ENCODE assay signal across 13 cellular contexts in genomic region chr5:154762261-154762660, GRCh38. TPM values are rescaled to one million over a fixed set of nuclear protein-coding genes. Genes with fewer than 3 reads are reported as not detected.
A peak's percentile ranks its signal among the peaks of the same experiment; 100 is the strongest.
DNase-seq lines count a peak whose midpoint lies in the region; ATAC-seq and TF ChIP-seq lines count a peak whose summit lies in the region.
"Had no signal": no experiment of that assay in that cellular context is flagged by ENCODE, and none has a peak within 500 bp of the region (broad histone marks: within the 10 kb centered on the region; RNA-seq: fewer than 3 reads in every experiment).

No MANE protein-coding gene starts in this region.

- H2AFZ ChIP-seq in H9 (ENCODE audit: low read length) (no peak overlapping the region), trophoblast cell (ENCODE audit: insufficient read depth, low read length, poor library complexity) (no peak overlapping the region)

- H2BK120ac ChIP-seq in H9 (ENCODE audit: low read depth, low read length, poor library complexity, severe bottlenecking) (no peak overlapping the region), trophoblast cell (ENCODE audit: insufficient read depth, low read length, poor library complexity) (no peak overlapping the region)

- no peaks in the 10 kb centered on the region for H3K9me3 Mint-ChIP-seq in activated naive CD4-positive, alpha-beta T cell treated with anti-CD3 and anti-CD28 coated beads, Interleukin-2, amount 50 U/mL, for 24 hours
- no peaks in the 10 kb centered on the region for H3K9me3 Mint-ChIP-seq in H9
- H3K9me3 Mint-ChIP-seq in activated naive CD8-positive, alpha-beta T cell treated with anti-CD3 and anti-CD28 coated beads, Interleukin-2, amount 10 ng/mL, durations not matched to agents 7 days and 5 days, result no peaks in the 10 kb centered on the region
- H3K9me3 Mint-ChIP-seq: nephron progenitor cell had no signal

- H4K5ac ChIP-seq in H9 (ENCODE audit: insufficient read length, low read depth, low read length), result no peak overlapping the region

- H3K27me3 ChIP-seq in H9 (ENCODE audit: insufficient read depth, low read length) (no peaks in the 10 kb centered on the region), trophoblast cell (ENCODE audit: insufficient read depth, low read length) (no peaks in the 10 kb centered on the region)

- H3K9me3 ChIP-seq in H9 (ENCODE audit: control insufficient read depth, low read depth, low read length) (no peaks in the 10 kb centered on the region), trophoblast cell (ENCODE audit: insufficient read depth, low read depth, low read length) (no peaks in the 10 kb centered on the region)

- H4K91ac ChIP-seq in H9 (ENCODE audit: insufficient read length, low read depth, low read length) (no peak overlapping the region), trophoblast cell (ENCODE audit: low read depth, low read length) (no peak overlapping the region)

- H3K14ac ChIP-seq in H9 (ENCODE audit: insufficient read depth, low read length) (no peak overlapping the region), trophoblast cell (ENCODE audit: low read length) (no peak overlapping the region)

- peaks cover 95% of the 10 kb centered on the region for H3K79me2 ChIP-seq in H9 (ENCODE audit: insufficient read depth, low read length)
- H3K79me2 ChIP-seq in trophoblast cell (ENCODE audit: control insufficient read depth, insufficient read depth, low read length, poor library complexity), result peaks cover 37% of the 10 kb centered on the region

- H2BK12ac ChIP-seq in H9 (ENCODE audit: insufficient read length, low read depth, low read length) (no peak overlapping the region), trophoblast cell (ENCODE audit: low read length) (no peak overlapping the region)

- H2BK5ac ChIP-seq in H9 (ENCODE audit: insufficient read length, low read length) (no peak overlapping the region), trophoblast cell (ENCODE audit: low read depth, low read length, poor library complexity) (no peak overlapping the region)

- no peak overlapping the region for H3T11ph ChIP-seq in H9 (ENCODE audit: low read length)

- H3K79me1 ChIP-seq in H9 (ENCODE audit: insufficient read depth, low read depth, low read length, poor library complexity, severe bottlenecking), result no peaks in the 10 kb centered on the region
- peaks cover under 1% of the 10 kb centered on the region for H3K79me1 ChIP-seq in trophoblast cell (ENCODE audit: low read length)

- no peak for TF ChIP-seq CTCF in H9 (conservative IDR thresholded peaks at IDR 0.05)
- no peak for TF ChIP-seq CTCF in lower leg skin (IDR thresholded peaks at IDR 0.05)

- H2AK5ac ChIP-seq in H9 (ENCODE audit: insufficient read length, low read length), result no peak overlapping the region
- no peak overlapping the region for H2AK5ac ChIP-seq in trophoblast cell (ENCODE audit: low read length)

- peak overlapping the region; percentile 93 for H3K4me3 Mint-ChIP-seq in activated naive CD4-positive, alpha-beta T cell treated with anti-CD3 and anti-CD28 coated beads, Interleukin-2, amount 50 U/mL, for 24 hours
- no peak overlapping the region for H3K4me3 Mint-ChIP-seq in H9
- H3K4me3 Mint-ChIP-seq in activated naive CD8-positive, alpha-beta T cell treated with anti-CD3 and anti-CD28 coated beads, Interleukin-2, amount 10 ng/mL, durations not matched to agents 7 days and 5 days, result no peak overlapping the region
- H3K4me3 Mint-ChIP-seq: nephron progenitor cell had no signal

- H3K36me3 Mint-ChIP-seq in activated naive CD4-positive, alpha-beta T cell treated with anti-CD3 and anti-CD28 coated beads, Interleukin-2, amount 50 U/mL, for 24 hours, result peaks cover 6% of the 10 kb centered on the region
- peaks cover 0 to 4% (median 0%) of the 10 kb centered on the region in 3 experiments; a peak in 2 of 7 replicates for H3K36me3 Mint-ChIP-seq in H9 (ENCODE audit: insufficient read depth in 1 of 3, low read depth in 3 of 3)
- peaks cover 4% of the 10 kb centered on the region for H3K36me3 Mint-ChIP-seq in activated naive CD8-positive, alpha-beta T cell treated with anti-CD3 and anti-CD28 coated beads, Interleukin-2, amount 10 ng/mL, durations not matched to agents 7 days and 5 days

- H3K18ac ChIP-seq in H9 (ENCODE audit: insufficient read length, low read depth, low read length), result no peak overlapping the region
- H3K18ac ChIP-seq in trophoblast cell (ENCODE audit: low read length), result no peak overlapping the region

- intact Hi-C loops in lower leg skin (cut with DNase I; ENCODE audit: low total_unique reads), result no loop called here

- no peak overlapping the region for H3K56ac ChIP-seq in H9 (ENCODE audit: insufficient read length, low read depth, low read length)

- H3K23ac ChIP-seq in H9 (ENCODE audit: insufficient read length, low read depth, low read length), result no peak overlapping the region
- no peak overlapping the region for H3K23ac ChIP-seq in trophoblast cell (ENCODE audit: low read length)

- no peak for DNase-seq in activated naive CD4-positive, alpha-beta T cell (lab: John Stamatoyannopoulos, UW)
- DNase-seq in H9 (no peak), trophoblast cell (no peak), iPS-NIHi11 (ENCODE audit: low spot score) (no peak), lower leg skin (ENCODE audit: low spot score in 2 of 2) (no peak)
- DNase-seq in activated naive CD8-positive, alpha-beta T cell treated with anti-CD3 and anti-CD28 coated beads, Interleukin-2, amount 10 ng/mL, durations not matched to agents 7 days and 5 days, result no peak
- DNase-seq: GOT3, KG1, NCI-H1105 treated with DMSO at 0.1 percent for 48 hours, NCI-H748 treated with DMSO at 0.1 percent for 48 hours, nephron progenitor cell had no signal

- peak overlapping the region; percentile 46 for H3K27ac Mint-ChIP-seq in activated naive CD4-positive, alpha-beta T cell treated with anti-CD3 and anti-CD28 coated beads, Interleukin-2, amount 50 U/mL, for 24 hours
- H3K27ac Mint-ChIP-seq in H9, result peak overlapping the region; percentile 25 to 50 (median 33); a peak in 3 of 7 replicates
- H3K27ac Mint-ChIP-seq in activated naive CD8-positive, alpha-beta T cell treated with anti-CD3 and anti-CD28 coated beads, Interleukin-2, amount 10 ng/mL, durations not matched to agents 7 days and 5 days, result peak overlapping the region; percentile 31
- H3K27ac Mint-ChIP-seq: nephron progenitor cell had no signal

- H3K9ac ChIP-seq in H9 (ENCODE audit: extremely low read depth, insufficient read length, low read length), result no peak overlapping the region
- no peak overlapping the region for H3K9ac ChIP-seq in trophoblast cell (ENCODE audit: low read length)

- H3K36me3 ChIP-seq in trophoblast cell (ENCODE audit: control insufficient read depth in 1 of 2, insufficient read depth in 2 of 2, low read length in 2 of 2), result no peaks in the 10 kb centered on the region

- H4K20me1 ChIP-seq in H9 (ENCODE audit: control insufficient read depth, insufficient read depth, insufficient read length), result no peaks in the 10 kb centered on the region

- no peak overlapping the region for H3K4ac ChIP-seq in H9 (ENCODE audit: low read depth, low read length)
- H3K4ac ChIP-seq in trophoblast cell (ENCODE audit: low read depth, low read length), result peak overlapping the region; percentile 24

- H3K4me2 ChIP-seq in H9 (ENCODE audit: insufficient read depth, insufficient read length, low read length) (no peak overlapping the region), trophoblast cell (ENCODE audit: low read length) (no peak overlapping the region)

- peaks cover 81% of the 10 kb centered on the region for H3K4me1 Mint-ChIP-seq in activated naive CD4-positive, alpha-beta T cell treated with anti-CD3 and anti-CD28 coated beads, Interleukin-2, amount 50 U/mL, for 24 hours
- H3K4me1 Mint-ChIP-seq in H9, result peaks cover 65 to 66% of the 10 kb centered on the region in 2 experiments
- H3K4me1 Mint-ChIP-seq in activated naive CD8-positive, alpha-beta T cell treated with anti-CD3 and anti-CD28 coated beads, Interleukin-2, amount 10 ng/mL, durations not matched to agents 7 days and 5 days, result peaks cover 65% of the 10 kb centered on the region

- H3K4me3 ChIP-seq in trophoblast cell (ENCODE audit: low read depth, low read length), result no peak overlapping the region
- no peak overlapping the region for H3K4me3 ChIP-seq in lower leg skin (ENCODE audit: low read depth, poor library complexity, severe bottlenecking)

- H3K23me2 ChIP-seq in H9 (ENCODE audit: insufficient read length, low read depth, low read length, poor library complexity, severe bottlenecking), result peaks cover 8% of the 10 kb centered on the region

- no peak overlapping the region for H2BK20ac ChIP-seq in H9 (ENCODE audit: low read depth, low read length, poor library complexity, severe bottlenecking)

- H3K4me1 ChIP-seq in H9 (ENCODE audit: insufficient read depth, low read length) (peaks cover 26% of the 10 kb centered on the region), trophoblast cell (ENCODE audit: control insufficient read depth in 1 of 2, insufficient read depth in 2 of 2, low read length in 2 of 2) (peaks cover 5 to 21% of the 10 kb centered on the region in 2 experiments)

- no peaks in the 10 kb centered on the region for H3K27me3 Mint-ChIP-seq in activated naive CD4-positive, alpha-beta T cell treated with anti-CD3 and anti-CD28 coated beads, Interleukin-2, amount 50 U/mL, for 24 hours
- H3K27me3 Mint-ChIP-seq in H9 (ENCODE audit: low read depth), result no peaks in the 10 kb centered on the region
- H3K27me3 Mint-ChIP-seq in activated naive CD8-positive, alpha-beta T cell treated with anti-CD3 and anti-CD28 coated beads, Interleukin-2, amount 10 ng/mL, durations not matched to agents 7 days and 5 days, result no peaks in the 10 kb centered on the region

- H3K27ac ChIP-seq in H9 (ENCODE audit: insufficient read length, low read depth, low read length) (no peak overlapping the region), trophoblast cell (ENCODE audit: low read depth, low read length) (no peak overlapping the region)

- no CpG with 5 or more reads among the region's 1 CpG for WGBS in H9 (ENCODE audit: extremely low coverage, insufficient read length, low lambda C conversion rate)
- no CpG with 5 or more reads among the region's 1 CpG for WGBS in trophoblast cell (ENCODE audit: extremely low coverage, insufficient coverage, insufficient read length)
- WGBS in lower leg skin, 2 donors, result 68 to 79% methylated on average over 1 of the region's 1 CpG

- H4K8ac ChIP-seq in H9 (replicated peaks; ENCODE audit: insufficient read length, low read depth, low read length), result no peak overlapping the region
- no peak overlapping the region for H4K8ac ChIP-seq in trophoblast cell (ENCODE audit: low read depth, low read length)

- H4K12ac ChIP-seq in trophoblast cell (ENCODE audit: low read depth, low read length), result no peak overlapping the region

- H2BK15ac ChIP-seq in H9 (ENCODE audit: low read depth, low read length), result no peak overlapping the region

- ATAC-seq in activated naive CD8-positive, alpha-beta T cell treated with anti-CD3 and anti-CD28 coated beads, Interleukin-2, amount 10 ng/mL, durations not matched to agents 7 days and 5 days (ENCODE audit: low read depth), result no peak
- ATAC-seq in HG02981 (IDR thresholded peaks at IDR 0.05; ENCODE audit: unreplicated experiment), result no peak

- TF ChIP-seq POLR2A in lower leg skin (IDR thresholded peaks at IDR 0.05), result no peak

- POLR2A ChIA-PET in activated naive CD8-positive, alpha-beta T cell treated with anti-CD3 and anti-CD28 coated beads, Interleukin-2, amount 10 ng/mL, durations not matched to agents 7 days and 5 days (lab: Charles Lee), result interaction anchor here (0.5 kb wide), 1 partner anchor 35 kb away, joined by 3 read pairs; no protein-coding TSS in a partner anchor

RNA-seq across cellular contexts. Expression of gene LARP1, which starts 7.1 kb away (rescaled TPM):
- 370 and 405 TPM in 2 replicates for total RNA-seq in H9 (2021)
- total RNA-seq in activated naive CD8-positive, alpha-beta T cell treated with anti-CD3 and anti-CD28 coated beads, Interleukin-2, amount 10 ng/mL, durations not matched to agents 7 days and 5 days, result 100 to 1,000 TPM; 165 to 175 TPM
- polyA plus RNA-seq in trophoblast cell (2013), result 106 and 113 TPM in 2 replicates
- total RNA-seq in lower leg skin, result 100 to 1,000 TPM in 3 of 4 donors, 10 to 100 TPM in 1; 96.0 to 115 (median 104) TPM
